1 cellular context compared by ENCODE assay signal in the genomic region with DNA sequence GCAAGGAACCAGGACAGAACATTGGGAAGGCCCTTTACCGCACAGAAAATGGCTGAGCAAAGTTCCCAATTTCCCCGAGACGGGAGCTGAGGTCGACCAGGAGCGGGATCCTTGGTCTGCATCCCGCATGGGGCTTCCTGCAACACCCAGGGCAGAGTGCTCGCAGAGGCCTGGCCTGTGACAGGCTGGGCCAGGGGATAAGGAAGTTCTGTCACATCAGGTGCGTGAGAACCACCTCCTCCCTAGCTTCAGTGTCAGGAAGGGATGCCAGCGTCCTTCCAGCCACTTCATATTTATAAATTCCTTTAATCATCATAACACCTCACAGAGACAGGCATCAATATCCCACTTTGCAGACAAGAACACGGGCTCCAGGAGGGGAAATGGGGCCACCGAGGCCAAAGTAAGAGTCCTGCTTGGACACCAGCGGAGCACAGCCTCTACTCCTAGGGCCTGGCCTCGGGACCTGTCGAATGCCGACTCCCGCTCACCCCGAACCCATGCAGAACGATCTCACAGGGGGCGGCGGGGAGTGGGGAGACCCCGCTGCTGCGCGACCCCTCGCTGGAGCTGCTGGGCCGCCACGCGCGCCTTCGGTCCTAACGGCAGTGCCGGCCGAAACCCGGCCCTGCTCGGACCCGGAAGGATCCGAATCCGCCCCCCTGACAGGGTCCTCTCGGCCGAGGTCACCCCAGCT.
TF ChIP-seq lines count a peak whose summit lies in the region.

No MANE protein-coding gene starts in this region.

TF ChIP-seq in K562, 482 proteins besides CTCF, POLR2A, EP300 and RAD21 (continued from another document):
- TF ChIP-seq POU5F1 (IDR thresholded peaks at IDR 0.05; ENCODE audit: borderline replicate concordance, low read depth, low read length, partially characterized antibody) (no peak), ZNF384 (IDR thresholded peaks at IDR 0.05; ENCODE audit: low read depth, low read length) (no peak), SP1 (CRISPR knock-in tag; IDR thresholded peaks at IDR 0.05) (no peak), ZNF696 (CRISPR knock-in tag; conservative IDR thresholded peaks at IDR 0.05) (no peak), KHSRP (IDR thresholded peaks at IDR 0.05) (no peak), RUNX1 (IDR thresholded peaks at IDR 0.05; ENCODE audit: low read depth) (no peak), RFX1 (IDR thresholded peaks at IDR 0.05) (no peak), FOXP1 (CRISPR knock-in tag; IDR thresholded peaks at IDR 0.05) (no peak)
- TF ChIP-seq, protein P1, sequence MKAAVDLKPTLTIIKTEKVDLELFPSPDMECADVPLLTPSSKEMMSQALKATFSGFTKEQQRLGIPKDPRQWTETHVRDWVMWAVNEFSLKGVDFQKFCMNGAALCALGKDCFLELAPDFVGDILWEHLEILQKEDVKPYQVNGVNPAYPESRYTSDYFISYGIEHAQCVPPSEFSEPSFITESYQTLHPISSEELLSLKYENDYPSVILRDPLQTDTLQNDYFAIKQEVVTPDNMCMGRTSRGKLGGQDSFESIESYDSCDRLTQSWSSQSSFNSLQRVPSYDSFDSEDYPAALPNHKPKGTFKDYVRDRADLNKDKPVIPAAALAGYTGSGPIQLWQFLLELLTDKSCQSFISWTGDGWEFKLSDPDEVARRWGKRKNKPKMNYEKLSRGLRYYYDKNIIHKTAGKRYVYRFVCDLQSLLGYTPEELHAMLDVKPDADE (conservative IDR thresholded peaks at IDR 0.05; ENCODE audit: control insufficient read depth, low read depth, low read length): peak; percentile 5; the same call in 1 of the 2 replicates
- TF ChIP-seq, protein P2, sequence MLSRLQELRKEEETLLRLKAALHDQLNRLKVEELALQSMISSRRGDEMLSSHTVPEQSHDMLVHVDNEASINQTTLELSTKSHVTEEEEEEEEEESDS (CRISPR knock-in tag; IDR thresholded peaks at IDR 0.05): no peak
